18 cellular contexts compared by ENCODE assay signal in genomic region chr19:52592301-52592700, GRCh38. TPM values are rescaled to one million over a fixed set of nuclear protein-coding genes. Genes with fewer than 3 reads are reported as not detected.
DNase-seq lines count a peak whose midpoint lies in the region; ATAC-seq and TF ChIP-seq lines count a peak whose summit lies in the region.
"Had no signal": no experiment of that assay in that cellular context is flagged by ENCODE, and none has a peak within 500 bp of the region (broad histone marks: within the 10 kb centered on the region; RNA-seq: fewer than 3 reads in every experiment).

No MANE protein-coding gene starts in this region.

- H2AFZ ChIP-seq in GM23248, result no peak overlapping the region

- CTCF ChIA-PET in activated naive CD4-positive, alpha-beta T cell treated with anti-CD3 and anti-CD28 coated beads for 36 hours (lab: Charles Lee), result no interaction called here
- CTCF ChIA-PET in WTC11 (lab: Charles Lee) (interaction anchor here (0.5 kb wide), 1 partner anchor 93 kb away, joined by 3 read pairs; no protein-coding TSS in a partner anchor), MCF 10A (lab: Yijun Ruan, JAX) (interaction anchor here (0.7 kb wide), 1 partner anchor 11 kb away, joined by 3 read pairs; no protein-coding TSS in a partner anchor)

- H4K20me1 ChIP-seq in GM23248 (ENCODE audit: insufficient read depth), result no peaks in the 10 kb centered on the region

- no peak overlapping the region for H3K9ac ChIP-seq in GM23248

- no peak overlapping the region for H3K4me3 ChIP-seq in GM23248
- H3K4me3 ChIP-seq: SJSA1 had no signal

- no peaks in the 10 kb centered on the region for H3K79me2 ChIP-seq in GM23248 (ENCODE audit: insufficient read depth)

- intact Hi-C loops in activated naive CD4-positive, alpha-beta T cell treated with anti-CD3 and anti-CD28 coated beads for 36 hours (cut with micrococcal nuclease), result no loop called here
- intact Hi-C loops in MCF 10A (cut with micrococcal nuclease), result no loop called here

- in situ Hi-C loops in GM23248 (cut with MboI), result no loop called here

- no peaks in the 10 kb centered on the region for H3K9me3 ChIP-seq in GM23248 (ENCODE audit: low read depth)

- no peaks in the 10 kb centered on the region for H3F3A ChIP-seq in GM23248 (ENCODE audit: insufficient read depth)

- H3K4me1 ChIP-seq in GM23248 (ENCODE audit: insufficient read depth), result no peaks in the 10 kb centered on the region
- H3K4me1 ChIP-seq: SJSA1 had no signal

- WGBS in GM23248 (ENCODE audit: low coverage in 1 of 2, low lambda C conversion rate in 2 of 2, missing lambda C conversion rate in 2 of 2), 2 experiments, result 80 to 82% methylated on average over 3 of the region's 3 CpGs

- no peaks in the 10 kb centered on the region for H3K27me3 Mint-ChIP-seq in activated naive CD4-positive, alpha-beta T cell treated with anti-CD3 and anti-CD28 coated beads for 36 hours (ENCODE audit: low read depth)
- H3K27me3 Mint-ChIP-seq in WTC11 (ENCODE audit: low read depth), result no peaks in the 10 kb centered on the region
- H3K27me3 Mint-ChIP-seq in MCF 10A (ENCODE audit: insufficient read depth, unreplicated experiment), result no peaks in the 10 kb centered on the region
- H3K27me3 Mint-ChIP-seq: CD4-positive, CD25-positive, alpha-beta regulatory T cell; IgD-negative memory B cell had no signal

- DNase-seq in activated naive CD4-positive, alpha-beta T cell treated with anti-CD3 and anti-CD28 coated beads for 36 hours, result peak; percentile 11
- DNase-seq in activated naive CD4-positive, alpha-beta T cell treated with Interleukin-2 at 50 U/mL for 16 hours, result no peak
- DNase-seq in GM23248 (peak; percentile 12), WTC11 (ENCODE audit: low spot score) (peak; percentile 18), MCF 10A (ENCODE audit: unreplicated experiment) (no peak)
- no peak for DNase-seq in stimulated activated naive CD8-positive, alpha-beta T cell treated with anti-CD3 and anti-CD28 coated beads, Interleukin-15, Interleukin-2, amounts not matched to agents 100 U/mL and 50 U/mL, for 24 hours
- DNase-seq: ACHN; CD4-positive, CD25-positive, alpha-beta regulatory T cell; H9; MV-4-11; NCI-H2107; NCI-H345; NCI-H526 treated with DMSO at 0.1 percent for 48 hours; OCI-M1 had no signal

- H3K27ac Mint-ChIP-seq in activated naive CD4-positive, alpha-beta T cell treated with anti-CD3 and anti-CD28 coated beads for 36 hours, result no peak overlapping the region
- no peak overlapping the region for H3K27ac Mint-ChIP-seq in WTC11
- no peak overlapping the region for H3K27ac Mint-ChIP-seq in MCF 10A (ENCODE audit: low read depth, unreplicated experiment)
- H3K27ac Mint-ChIP-seq: CD4-positive, CD25-positive, alpha-beta regulatory T cell; H9; IgD-negative memory B cell had no signal

- H3K4me2 ChIP-seq in GM23248 (ENCODE audit: unreplicated experiment), result no peak overlapping the region

- TF ChIP-seq CTCF in WTC11 (IDR thresholded peaks at IDR 0.05) (no peak), MCF 10A (IDR thresholded peaks at IDR 0.05; ENCODE audit: unreplicated experiment) (no peak)

- H3K4me3 Mint-ChIP-seq in activated naive CD4-positive, alpha-beta T cell treated with anti-CD3 and anti-CD28 coated beads for 36 hours, result no peak overlapping the region
- H3K4me3 Mint-ChIP-seq in WTC11 (no peak overlapping the region), MCF 10A (ENCODE audit: unreplicated experiment) (no peak overlapping the region)
- H3K4me3 Mint-ChIP-seq: CD4-positive, CD25-positive, alpha-beta regulatory T cell; H9; IgD-negative memory B cell had no signal

- no peaks in the 10 kb centered on the region for H3K9me2 ChIP-seq in GM23248 (ENCODE audit: insufficient read depth)

- no peak overlapping the region for H3K27ac ChIP-seq in GM23248
- H3K27ac ChIP-seq: SJSA1 had no signal

- BruUV-seq in MCF 10A (replicated peaks; lab: Mats Ljungman, UMichigan), result no TSS peak

- ATAC-seq in WTC11 (no peak), HG03378 (IDR thresholded peaks at IDR 0.05; ENCODE audit: unreplicated experiment) (no peak), HG03108 (IDR thresholded peaks at IDR 0.05; ENCODE audit: unreplicated experiment) (no peak)
- peak; percentile 46 for ATAC-seq in stimulated activated naive CD8-positive, alpha-beta T cell treated with anti-CD3 and anti-CD28 coated beads, Interleukin-15, Interleukin-2, amounts not matched to agents 100 U/mL and 50 U/mL, for 24 hours

- H3K36me3 ChIP-seq in GM23248 (ENCODE audit: low read depth), result 0 out of 2 replicates have a peak, but pooled peaks cover 9% of the 10 kb centered on the region

- POLR2A ChIA-PET in WTC11 (lab: Charles Lee), result no interaction called here
- POLR2A ChIA-PET in MCF 10A (lab: Yijun Ruan, JAX), result no interaction called here

- H3K4me1 Mint-ChIP-seq in activated naive CD4-positive, alpha-beta T cell treated with anti-CD3 and anti-CD28 coated beads for 36 hours (ENCODE audit: low read depth), result no peaks in the 10 kb centered on the region
- no peaks in the 10 kb centered on the region for H3K4me1 Mint-ChIP-seq in WTC11
- H3K4me1 Mint-ChIP-seq in MCF 10A (ENCODE audit: insufficient read depth, unreplicated experiment), result no peaks in the 10 kb centered on the region
- H3K4me1 Mint-ChIP-seq: CD4-positive, CD25-positive, alpha-beta regulatory T cell; H9; IgD-negative memory B cell had no signal

- peaks cover 75% of the 10 kb centered on the region for H3K36me3 Mint-ChIP-seq in activated naive CD4-positive, alpha-beta T cell treated with anti-CD3 and anti-CD28 coated beads for 36 hours (ENCODE audit: low read depth)
- H3K36me3 Mint-ChIP-seq in WTC11, result peaks cover 81% of the 10 kb centered on the region
- peaks cover 4% of the 10 kb centered on the region for H3K36me3 Mint-ChIP-seq in MCF 10A (ENCODE audit: insufficient read depth, unreplicated experiment)

- H3K9me3 Mint-ChIP-seq in activated naive CD4-positive, alpha-beta T cell treated with anti-CD3 and anti-CD28 coated beads for 36 hours, result peaks cover 43% of the 10 kb centered on the region
- peaks cover 30% of the 10 kb centered on the region for H3K9me3 Mint-ChIP-seq in WTC11
- peaks cover 10% of the 10 kb centered on the region for H3K9me3 Mint-ChIP-seq in MCF 10A (ENCODE audit: unreplicated experiment)

- H3K27me3 ChIP-seq in GM23248 (replicated peaks; ENCODE audit: insufficient read depth), result no peaks in the 10 kb centered on the region
- H3K27me3 ChIP-seq: SJSA1 had no signal

TF ChIP-seq in WTC11, 78 proteins besides CTCF, POLR2A, EP300 and RAD21:
- TF ChIP-seq RORB (CRISPR knock-in tag; IDR thresholded peaks at IDR 0.05), result no peak
- no peak for TF ChIP-seq ZNF396 (CRISPR knock-in tag; IDR thresholded peaks at IDR 0.05; ENCODE audit: borderline replicate concordance)
- no peak for TF ChIP-seq HMGXB4 (CRISPR knock-in tag; IDR thresholded peaks at IDR 0.05)
- TF ChIP-seq FOXP1 (CRISPR knock-in tag; IDR thresholded peaks at IDR 0.05; ENCODE audit: borderline replicate concordance), result no peak
- TF ChIP-seq SP1 (CRISPR knock-in tag; conservative IDR thresholded peaks at IDR 0.05), result no peak
- no peak for TF ChIP-seq EMX1 (CRISPR knock-in tag; IDR thresholded peaks at IDR 0.05)
- TF ChIP-seq GTF2I (CRISPR knock-in tag; conservative IDR thresholded peaks at IDR 0.05), result no peak
- TF ChIP-seq ZBTB21 (CRISPR knock-in tag; IDR thresholded peaks at IDR 0.05; ENCODE audit: borderline replicate concordance), result no peak
- TF ChIP-seq ZNF138 (CRISPR knock-in tag; conservative IDR thresholded peaks at IDR 0.05), result no peak
- TF ChIP-seq PRRX2 (CRISPR knock-in tag; IDR thresholded peaks at IDR 0.05), result no peak
- TF ChIP-seq JAZF1 (CRISPR knock-in tag; IDR thresholded peaks at IDR 0.05), result no peak

RNA-seq across cellular contexts. Expression of gene ZNF701, which starts 22.2 kb away (rescaled TPM):
- total RNA-seq in activated naive CD4-positive, alpha-beta T cell treated with anti-CD3 and anti-CD28 coated beads for 36 hours, result 10 to 100 TPM; 13.8 to 15.0 TPM
- 6.7 and 12.6 TPM in 2 replicates for total RNA-seq in GM23248 (2014; rRNA removed; shearing (Covaris generic))
- polyA plus RNA-seq in GM23248 (2016; fragmentation: Nextera tagmentation; extraction: Ambion mirVana), result 5.5 and 6.7 TPM in 2 replicates
- total RNA-seq in WTC11 (2021) (34.6 to 40.3 TPM (median 35.0 TPM) in 3 replicates), MCF 10A (2022) (8.3 and 13.0 TPM in 2 replicates)

RNA-seq across cellular contexts. Expression of gene ZNF83, which starts 45.9 kb away (rescaled TPM):
- total RNA-seq in activated naive CD4-positive, alpha-beta T cell treated with anti-CD3 and anti-CD28 coated beads for 36 hours, result 10 to 100 TPM; 23.3 to 23.9 TPM
- total RNA-seq in GM23248 (2014; rRNA removed; shearing (Covaris generic)), result 29.1 and 55.8 TPM in 2 replicates
- polyA plus RNA-seq in GM23248 (2016; fragmentation: Nextera tagmentation; extraction: Ambion mirVana), result 24.7 and 27.9 TPM in 2 replicates
- total RNA-seq in WTC11 (2021) (32.5 to 36.4 TPM (median 34.1 TPM) in 3 replicates), MCF 10A (2022) (58.9 and 102 TPM in 2 replicates)

Comparison
In these comparisons a context has a peak if more than half of its experiments do, and no peak if none do; other contexts are left out.
1. DNase-seq: peak in activated naive CD4-positive, alpha-beta T cell treated with anti-CD3 and anti-CD28 coated beads for 36 hours (single experiment), GM23248 (single experiment) and WTC11 (single experiment); none in activated naive CD4-positive, alpha-beta T cell treated with Interleukin-2 at 50 U/mL for 16 hours (single experiment), stimulated activated naive CD8-positive, alpha-beta T cell treated with anti-CD3 and anti-CD28 coated beads, Interleukin-15, Interleukin-2, amounts not matched to agents 100 U/mL and 50 U/mL, for 24 hours (single experiment) and MCF 10A (single experiment).